ENCODE assay signal across 10 cellular contexts in the genomic region with DNA sequence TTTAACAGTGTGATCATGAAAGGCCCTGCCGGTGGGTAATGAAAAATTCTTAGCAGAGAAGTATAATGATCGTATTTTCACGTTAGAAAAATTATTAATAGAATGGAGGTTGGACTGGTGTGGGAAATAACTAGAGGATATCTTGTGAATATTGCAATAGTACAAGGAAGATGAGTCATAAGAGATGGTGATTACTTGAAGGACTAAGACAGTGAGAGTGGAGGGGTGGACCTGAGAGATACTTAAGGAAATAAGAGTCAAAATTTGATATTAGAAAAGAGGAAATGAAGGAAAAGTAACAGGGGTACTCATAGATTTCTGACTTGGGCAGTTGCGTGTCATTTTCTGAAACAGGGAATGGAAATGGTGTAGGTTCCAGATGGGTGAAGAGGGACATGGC. TPM values are rescaled to one million over a fixed set of nuclear protein-coding genes. Genes with fewer than 3 reads are reported as not detected.
DNase-seq lines count a peak whose midpoint lies in the region; ATAC-seq and TF ChIP-seq lines count a peak whose summit lies in the region.
"Had no signal": no experiment of that assay in that cellular context is flagged by ENCODE, and none has a peak within 500 bp of the region (broad histone marks: within the 10 kb centered on the region; RNA-seq: fewer than 3 reads in every experiment).

No MANE protein-coding gene starts in this region.

- no peak for ATAC-seq in stimulated activated naive CD8-positive, alpha-beta T cell treated with anti-CD3 and anti-CD28 coated beads, Interleukin-15, Interleukin-2, amounts not matched to agents 100 U/mL and 50 U/mL, for 24 hours
- no peak for ATAC-seq in activated CD8-positive, alpha-beta T cell treated with anti-CD3 and anti-CD28 coated beads, Interleukin-2, amount 10 ng/mL, durations not matched to agents 7 days and 5 days
- ATAC-seq in HG03354 (IDR thresholded peaks at IDR 0.05; ENCODE audit: poor library complexity, severe bottlenecking, unreplicated experiment) (no peak), esophagus mucosa (no peak)

- DNase-seq in stimulated activated naive CD8-positive, alpha-beta T cell treated with anti-CD3 and anti-CD28 coated beads, Interleukin-15, Interleukin-2, amounts not matched to agents 100 U/mL and 50 U/mL, for 24 hours: no peak
- no peak for DNase-seq in activated CD8-positive, alpha-beta T cell treated with anti-CD3 and anti-CD28 coated beads, Interleukin-2, amount 10 ng/mL, durations not matched to agents 7 days and 5 days
- DNase-seq in glomerular visceral epithelial cell (ENCODE audit: extremely low spot score): peak; percentile 11
- no peak for DNase-seq in Peyer's patch
- no peak for DNase-seq in spleen
- DNase-seq: hippocampal formation had no signal

- 80 to 93% (median 86%) methylated on average over 4 of the region's 4 CpGs for WGBS in spleen, 5 donors

- intact Hi-C loops in spleen (cut with DNase I; ENCODE audit: low total_unique reads): loop anchor here (5.0 to 10.0 kb wide), 2 partner anchors 92 to 166 kb away; a partner anchor contains a TSS

- no peak overlapping the region for H3K4me3 ChIP-seq in Peyer's patch
- H3K4me3 ChIP-seq in spleen: peak overlapping the region in 2 of 8 donors; percentile 66 to 82

- H3K27me3 Mint-ChIP-seq in stimulated activated naive CD8-positive, alpha-beta T cell treated with anti-CD3 and anti-CD28 coated beads, Interleukin-15, Interleukin-2, amounts not matched to agents 100 ng/mL and 50 ng/mL, for 24 hours: no peaks in the 10 kb centered on the region
- no peaks in the 10 kb centered on the region for H3K27me3 Mint-ChIP-seq in activated CD8-positive, alpha-beta T cell treated with anti-CD3 and anti-CD28 coated beads, Interleukin-2, amount 10 ng/mL, durations not matched to agents 7 days and 5 days (ENCODE audit: low read depth)

- CTCF ChIA-PET in activated CD8-positive, alpha-beta T cell treated with anti-CD3 and anti-CD28 coated beads, Interleukin-2, amount 10 ng/mL, durations not matched to agents 7 days and 5 days (lab: Charles Lee): interaction anchor here (6.4 kb wide), 1 partner anchor 169 kb away, joined by 53 read pairs; no protein-coding TSS in a partner anchor

- TF ChIP-seq CTCF in Peyer's patch (IDR thresholded peaks at IDR 0.05): no peak
- TF ChIP-seq CTCF in spleen (IDR thresholded peaks at IDR 0.05 in 8 of 11, conservative IDR thresholded peaks at IDR 0.05 in 3 of 11): no peak

- H3K27ac ChIP-seq in Peyer's patch (no peak overlapping the region), spleen (no peak overlapping the region)
- H3K27ac ChIP-seq: SK-N-MC had no signal

- peak overlapping the region; percentile 88 for H3K4me3 Mint-ChIP-seq in stimulated activated naive CD8-positive, alpha-beta T cell treated with anti-CD3 and anti-CD28 coated beads, Interleukin-15, Interleukin-2, amounts not matched to agents 100 ng/mL and 50 ng/mL, for 24 hours
- H3K4me3 Mint-ChIP-seq in activated CD8-positive, alpha-beta T cell treated with anti-CD3 and anti-CD28 coated beads, Interleukin-2, amount 10 ng/mL, durations not matched to agents 7 days and 5 days: peak overlapping the region; percentile 97

- no peaks in the 10 kb centered on the region for H3K36me3 Mint-ChIP-seq in stimulated activated naive CD8-positive, alpha-beta T cell treated with anti-CD3 and anti-CD28 coated beads, Interleukin-15, Interleukin-2, amounts not matched to agents 100 ng/mL and 50 ng/mL, for 24 hours (ENCODE audit: low read depth)
- no peaks in the 10 kb centered on the region for H3K36me3 Mint-ChIP-seq in activated CD8-positive, alpha-beta T cell treated with anti-CD3 and anti-CD28 coated beads, Interleukin-2, amount 10 ng/mL, durations not matched to agents 7 days and 5 days (ENCODE audit: low read depth)

- no peaks in the 10 kb centered on the region for H3K9me3 ChIP-seq in Peyer's patch
- H3K9me3 ChIP-seq in spleen: no peaks in the 10 kb centered on the region

- H3K36me3 ChIP-seq in Peyer's patch: no peaks in the 10 kb centered on the region
- H3K36me3 ChIP-seq in spleen: no peaks in the 10 kb centered on the region

- no peaks in the 10 kb centered on the region for H3K4me1 ChIP-seq in Peyer's patch
- peaks cover 0 to 36% (median 15%) of the 10 kb centered on the region in 6 donors for H3K4me1 ChIP-seq in spleen

- H3K27me3 ChIP-seq in Peyer's patch: no peaks in the 10 kb centered on the region
- H3K27me3 ChIP-seq in spleen (replicated peaks in 1 of 7): no peaks in the 10 kb centered on the region

- POLR2A ChIA-PET in activated CD8-positive, alpha-beta T cell treated with anti-CD3 and anti-CD28 coated beads, Interleukin-2, amount 10 ng/mL, durations not matched to agents 7 days and 5 days (lab: Charles Lee): no interaction called here

- H3K4me1 Mint-ChIP-seq in stimulated activated naive CD8-positive, alpha-beta T cell treated with anti-CD3 and anti-CD28 coated beads, Interleukin-15, Interleukin-2, amounts not matched to agents 100 ng/mL and 50 ng/mL, for 24 hours (ENCODE audit: low read depth): peaks cover 57% of the 10 kb centered on the region
- peaks cover 48% of the 10 kb centered on the region for H3K4me1 Mint-ChIP-seq in activated CD8-positive, alpha-beta T cell treated with anti-CD3 and anti-CD28 coated beads, Interleukin-2, amount 10 ng/mL, durations not matched to agents 7 days and 5 days (ENCODE audit: low read depth)

- no peaks in the 10 kb centered on the region for H3K9me3 Mint-ChIP-seq in stimulated activated naive CD8-positive, alpha-beta T cell treated with anti-CD3 and anti-CD28 coated beads, Interleukin-15, Interleukin-2, amounts not matched to agents 100 ng/mL and 50 ng/mL, for 24 hours
- no peaks in the 10 kb centered on the region for H3K9me3 Mint-ChIP-seq in activated CD8-positive, alpha-beta T cell treated with anti-CD3 and anti-CD28 coated beads, Interleukin-2, amount 10 ng/mL, durations not matched to agents 7 days and 5 days (ENCODE audit: insufficient read depth)

- TF ChIP-seq POLR2A in Peyer's patch (IDR thresholded peaks at IDR 0.05) (no peak), spleen (IDR thresholded peaks at IDR 0.05) (no peak)

- peak overlapping the region; percentile 7 for H3K27ac Mint-ChIP-seq in stimulated activated naive CD8-positive, alpha-beta T cell treated with anti-CD3 and anti-CD28 coated beads, Interleukin-15, Interleukin-2, amounts not matched to agents 100 ng/mL and 50 ng/mL, for 24 hours
- no peak overlapping the region for H3K27ac Mint-ChIP-seq in activated CD8-positive, alpha-beta T cell treated with anti-CD3 and anti-CD28 coated beads, Interleukin-2, amount 10 ng/mL, durations not matched to agents 7 days and 5 days

RNA-seq across cellular contexts. Expression of a gene that starts 1.8 kb away (rescaled TPM):
- 10 to 100 TPM in 1 of 2 experiments, 1 to 10 TPM in 1; 10.0 to 10.1 TPM for total RNA-seq in activated CD8-positive, alpha-beta T cell treated with anti-CD3 and anti-CD28 coated beads, Interleukin-2, amount 10 ng/mL, durations not matched to agents 7 days and 5 days
- total RNA-seq in Peyer's patch (10 to 100 TPM; 41.5 to 75.1 (median 59.3) TPM), esophagus mucosa (19.5 TPM), spleen (10 to 100 TPM in 6 of 7 donors, 1 to 10 TPM in 1; 8.1 to 42.6 (median 22.7) TPM)
- polyA plus RNA-seq in spleen: 1 to 10 TPM; 4.0 to 7.4 (median 5.8) TPM
